In genomic region chrX:38225093-38225492, GRCh38 we compare ENCODE assay signal across 20 cellular contexts. TPM values are rescaled to one million over a fixed set of nuclear protein-coding genes. Genes with fewer than 3 reads are reported as not detected.
DNase-seq lines count a peak whose midpoint lies in the region; ATAC-seq, FAIRE-seq and TF ChIP-seq lines count a peak whose summit lies in the region.
"Had no signal": no experiment of that assay in that cellular context is flagged by ENCODE, and none has a peak within 500 bp of the region (broad histone marks: within the 10 kb centered on the region; RNA-seq: fewer than 3 reads in every experiment).

No MANE protein-coding gene starts in this region.

- H3K27ac Mint-ChIP-seq in astrocyte (ENCODE audit: unreplicated experiment), result peak overlapping the region; percentile 97
- H3K27ac Mint-ChIP-seq: CD8-positive, alpha-beta memory T cell had no signal

- H3K9me3 ChIP-seq in astrocyte (ENCODE audit: insufficient read depth, low read depth, low read length) (no peaks in the 10 kb centered on the region), right cardiac atrium (ENCODE audit: control insufficient read depth, low read length) (no peaks in the 10 kb centered on the region)
- H3K9me3 ChIP-seq: gastrocnemius medialis, neutrophil, tibial nerve had no signal

- ATAC-seq in Right ventricle myocardium inferior (peak; percentile 24), right cardiac atrium (no peak), GM18868 (IDR thresholded peaks at IDR 0.05; ENCODE audit: unreplicated experiment) (no peak)
- ATAC-seq: gastrocnemius medialis, K562 had no signal

- H3K36me3 Mint-ChIP-seq in astrocyte (ENCODE audit: low read depth, unreplicated experiment), result no peaks in the 10 kb centered on the region
- H3K36me3 Mint-ChIP-seq: CD8-positive, alpha-beta memory T cell had no signal

- H3K9ac ChIP-seq in astrocyte (ENCODE audit: low read length), result peak overlapping the region; percentile 29

- WGBS in right cardiac atrium, result 9% methylated on average over 3 of the region's 3 CpGs

- peak overlapping the region; percentile 20 for H3K4me3 ChIP-seq in astrocyte (ENCODE audit: insufficient read depth, low read depth, low read length)
- no peak overlapping the region for H3K4me3 ChIP-seq in right cardiac atrium (ENCODE audit: low read length)
- H3K4me3 ChIP-seq: gastrocnemius medialis, K562, tibial nerve had no signal

- H3K4me3 Mint-ChIP-seq in astrocyte (ENCODE audit: unreplicated experiment), result peak overlapping the region; percentile 77
- H3K4me3 Mint-ChIP-seq: CD8-positive, alpha-beta memory T cell had no signal

- intact Hi-C loops in Right ventricle myocardium inferior (cut with DNase I), result no loop called here
- intact Hi-C loops in cardiac septum (cut with DNase I), result no loop called here
- intact Hi-C loops in right cardiac atrium (cut with DNase I), result no loop called here

- no peaks in the 10 kb centered on the region for H3K4me1 ChIP-seq in astrocyte (ENCODE audit: insufficient read depth, low read length)
- peaks cover 2% of the 10 kb centered on the region for H3K4me1 ChIP-seq in right cardiac atrium (ENCODE audit: control insufficient read depth, insufficient read depth, low read length)
- H3K4me1 ChIP-seq: gastrocnemius medialis, tibial nerve had no signal

- H3K36me3 ChIP-seq in astrocyte (ENCODE audit: insufficient read depth, low read length), result no peaks in the 10 kb centered on the region
- H3K36me3 ChIP-seq: gastrocnemius medialis, neutrophil, tibial nerve had no signal

- peak overlapping the region; percentile 47 for H2AFZ ChIP-seq in astrocyte (ENCODE audit: low read depth, low read length)

- peak; percentile 99 for FAIRE-seq in astrocyte (lab: Jason Lieb, UNC)
- FAIRE-seq: A204.1, G401.6, GM12891, K562 had no signal

- peaks cover 3% of the 10 kb centered on the region for H3K79me2 ChIP-seq in astrocyte (ENCODE audit: insufficient read depth, low read length)

- H3K4me1 Mint-ChIP-seq in astrocyte (ENCODE audit: low read depth, unreplicated experiment), result peaks cover 9% of the 10 kb centered on the region

- H3K27ac ChIP-seq in astrocyte (ENCODE audit: low read depth, low read length) (peak overlapping the region; percentile 45), right cardiac atrium (ENCODE audit: low read length) (peak overlapping the region; percentile 88)
- H3K27ac ChIP-seq: gastrocnemius medialis, HL-60, neutrophil, tibial nerve had no signal

- H4K20me1 ChIP-seq in astrocyte (ENCODE audit: insufficient read depth, low read length), result no peaks in the 10 kb centered on the region

- DNase-seq in Right ventricle myocardium inferior (ENCODE audit: missing footprints) (no peak), cardiac septum (ENCODE audit: low spot score) (no peak), astrocyte (ENCODE audit: low read depth) (no peak), right cardiac atrium (no peak), MV-4-11 (lab: John Stamatoyannopoulos, UW) (no peak), dedifferentiated amniotic fluid mesenchymal stem cell (ENCODE audit: extremely low spot score) (no peak)
- DNase-seq in stimulated activated naive CD4-positive, alpha-beta T cell (lab: John Stamatoyannopoulos, UW), result no peak
- DNase-seq: activated CD4-positive, CD25-positive, alpha-beta regulatory T cell; CD8-positive, alpha-beta memory T cell; gastrocnemius medialis; NCI-H1092 treated with DMSO at 0.1 percent for 48 hours; NCI-H82 had no signal

- no peaks in the 10 kb centered on the region for H3K27me3 ChIP-seq in astrocyte (ENCODE audit: insufficient read depth, low read length)
- H3K27me3 ChIP-seq in right cardiac atrium (ENCODE audit: control insufficient read depth, insufficient read depth), result no peaks in the 10 kb centered on the region
- H3K27me3 ChIP-seq: tibial nerve had no signal

- no peaks in the 10 kb centered on the region for H3K9me3 Mint-ChIP-seq in astrocyte (ENCODE audit: unreplicated experiment)
- H3K9me3 Mint-ChIP-seq: CD8-positive, alpha-beta memory T cell had no signal

- H3K27me3 Mint-ChIP-seq in astrocyte (ENCODE audit: low read depth, unreplicated experiment), result no peaks in the 10 kb centered on the region

- peak overlapping the region; percentile 63 for H3K4me2 ChIP-seq in astrocyte (ENCODE audit: low read length)

- no peak for TF ChIP-seq CTCF in astrocyte (IDR thresholded peaks at IDR 0.05; ENCODE audit: insufficient read depth, low read depth, low read length)

RNA-seq across cellular contexts. Expression of gene SRPX, which starts 4.4 kb away (rescaled TPM):
- 63.8 TPM for total RNA-seq in Right ventricle myocardium inferior
- 57.3 TPM for total RNA-seq in cardiac septum
- total RNA-seq in astrocyte, result 60.1 and 67.7 TPM in 2 replicates
- 100 to 1,000 TPM in 2 of 4 donors, 10 to 100 TPM in 2; 80.2 to 146 (median 98.8) TPM for total RNA-seq in right cardiac atrium
- 143 TPM for polyA plus RNA-seq in right cardiac atrium
- total RNA-seq: CD8-positive, alpha-beta memory T cell had no signal
